In genomic region chr6:27894839-27895762, GRCh38 we compare ENCODE assay signal across 8 cellular contexts. TPM values are rescaled to one million over a fixed set of nuclear protein-coding genes. Genes with fewer than 3 reads are reported as not detected.
DNase-seq lines count a peak whose midpoint lies in the region; ATAC-seq and TF ChIP-seq lines count a peak whose summit lies in the region.

No MANE protein-coding gene starts in this region.

- TF ChIP-seq CTCF in BE2C (IDR thresholded peaks at IDR 0.05; ENCODE audit: low read depth, low read length) (peak; percentile 89), WTC11 (IDR thresholded peaks at IDR 0.05) (peak; percentile 42)

- H3K4me3 ChIP-seq in BE2C (ENCODE audit: low read depth, low read length): peak overlapping the region; percentile 90

- no peaks in the 10 kb centered on the region for H3K4me1 ChIP-seq in BE2C

- no peak overlapping the region for H3K4me3 Mint-ChIP-seq in WTC11

- peak overlapping the region; percentile 60 for H3K27ac ChIP-seq in layer of hippocampus (ENCODE audit: low read depth, low read length)

- no peaks in the 10 kb centered on the region; the same call in 1 of the 2 replicates for H3K27me3 Mint-ChIP-seq in WTC11 (ENCODE audit: low read depth)

- H3K9me3 ChIP-seq in BE2C: no peaks in the 10 kb centered on the region

- DNase-seq in BE2C: peak; percentile 69
- DNase-seq in H4 (ENCODE audit: low spot score): peak; percentile 86
- peak; percentile 90 for DNase-seq in NCI-H2227 (lab: John Stamatoyannopoulos, UW; ENCODE audit: unreplicated experiment)
- DNase-seq in WTC11 (ENCODE audit: low spot score): no peak
- DNase-seq in dedifferentiated amniotic fluid mesenchymal stem cell (ENCODE audit: extremely low spot score): peak; percentile 91
- peak; percentile 65 for DNase-seq in stimulated activated CD4-positive, alpha-beta T cell treated with anti-CD3 and anti-CD28 coated beads, Interleukin-1b, Interleukin-23, amount 100 ng/mL, for 48 hours
- DNase-seq in OCI-M2 (lab: John Stamatoyannopoulos, UW; ENCODE audit: unreplicated experiment): no peak

- POLR2A ChIA-PET in WTC11 (lab: Charles Lee): interaction anchor here (0.7 to 6.6 kb wide), 15 partner anchors 12 to 1869 kb away, joined by 3 to 817 read pairs (median 18); a partner anchor contains a TSS

- peaks cover 8% of the 10 kb centered on the region for H3K36me3 Mint-ChIP-seq in WTC11

- H3K27me3 ChIP-seq in BE2C (no peaks in the 10 kb centered on the region), layer of hippocampus (ENCODE audit: control insufficient read depth, insufficient read depth, low read length) (peaks cover 11% of the 10 kb centered on the region)

- H3K27ac Mint-ChIP-seq in WTC11: no peak overlapping the region

- H3K36me3 ChIP-seq in BE2C: no peaks in the 10 kb centered on the region

- peaks cover 44% of the 10 kb centered on the region for H3K4me1 Mint-ChIP-seq in WTC11

- CTCF ChIA-PET in WTC11 (lab: Charles Lee): interaction anchor here (0.7 to 2.2 kb wide), 12 partner anchors 23 to 463 kb away, joined by 3 to 8 read pairs (median 4); a partner anchor contains a TSS

- peak; percentile 6 for ATAC-seq in WTC11

- H3K9me3 Mint-ChIP-seq in WTC11: no peaks in the 10 kb centered on the region

TF ChIP-seq in WTC11, 78 proteins besides CTCF, POLR2A, EP300 and RAD21:
- peak; percentile 75; the same call in 1 of the 2 replicates for TF ChIP-seq ERG (CRISPR knock-in tag; IDR thresholded peaks at IDR 0.05)
- TF ChIP-seq ETV6 (CRISPR knock-in tag; IDR thresholded peaks at IDR 0.05): peak; percentile 46; the same call in 1 of the 2 replicates
- TF ChIP-seq PRDM15 (CRISPR knock-in tag; IDR thresholded peaks at IDR 0.05): peak; percentile 81
- TF ChIP-seq IRF2 (CRISPR knock-in tag; IDR thresholded peaks at IDR 0.05; ENCODE audit: borderline replicate concordance, low read depth): no peak
- TF ChIP-seq GRHL2 (CRISPR knock-in tag; IDR thresholded peaks at IDR 0.05; ENCODE audit: insufficient replicate concordance, severe bottlenecking): no peak
- TF ChIP-seq EMX1 (CRISPR knock-in tag; IDR thresholded peaks at IDR 0.05): peak; percentile 48; the same call in 1 of the 2 replicates
- 0 out of 2 replicates have a peak, but pooled peaks have one; percentile 16 for TF ChIP-seq ZNF416 (CRISPR knock-in tag; IDR thresholded peaks at IDR 0.05)
- 0 out of 2 replicates have a peak, but pooled peaks have one; percentile 51 for TF ChIP-seq PRRX2 (CRISPR knock-in tag; IDR thresholded peaks at IDR 0.05)
- TF ChIP-seq NFATC4 (CRISPR knock-in tag; IDR thresholded peaks at IDR 0.05): peak; percentile 63; the same call in 1 of the 2 replicates
- TF ChIP-seq ZNF532 (CRISPR knock-in tag; IDR thresholded peaks at IDR 0.05; ENCODE audit: borderline replicate concordance): 0 out of 2 replicates have a peak, but pooled peaks have one; percentile 65
TF ChIP-seq in WTC11: peak in this region for 8.

RNA-seq across cellular contexts. Expression of gene OR2B2, which starts 17.1 kb away (rescaled TPM):
- not detected for polyA plus RNA-seq in BE2C (2012; ENCODE audit: insufficient read depth, insufficient read length, low read depth)
- total RNA-seq in H4 (2014; rRNA removed; shearing (Covaris generic)): not detected in 2 replicates
- not detected in 3 replicates for total RNA-seq in WTC11 (2021)

Comparison
In these comparisons a context has a peak if more than half of its experiments do, and no peak if none do; other contexts are left out.
1. DNase-seq: peak in BE2C (single experiment), H4 (single experiment), NCI-H2227 (single experiment), dedifferentiated amniotic fluid mesenchymal stem cell (single experiment) and stimulated activated CD4-positive, alpha-beta T cell treated with anti-CD3 and anti-CD28 coated beads, Interleukin-1b, Interleukin-23, amount 100 ng/mL, for 48 hours (single experiment); none in WTC11 (single experiment) and OCI-M2 (single experiment).